Comparison of ENCODE assay signal across 13 cellular contexts in genomic region chr6:152993431-152993830, GRCh38. TPM values are rescaled to one million over a fixed set of nuclear protein-coding genes. Genes with fewer than 3 reads are reported as not detected.
DNase-seq lines count a peak whose midpoint lies in the region; ATAC-seq and TF ChIP-seq lines count a peak whose summit lies in the region.
"Had no signal": no experiment of that assay in that cellular context is flagged by ENCODE, and none has a peak within 500 bp of the region (broad histone marks: within the 10 kb centered on the region; RNA-seq: fewer than 3 reads in every experiment).

No MANE protein-coding gene starts in this region.

- no peak for DNase-seq in activated naive CD4-positive, alpha-beta T cell treated with anti-CD3 and anti-CD28 coated beads for 36 hours
- DNase-seq in activated naive CD4-positive, alpha-beta T cell (lab: John Stamatoyannopoulos, UW), result no peak
- DNase-seq in astrocyte of the cerebellum (ENCODE audit: low read depth) (no peak), osteoblast (ENCODE audit: insufficient read length, low spot score, missing footprints) (no peak), NCI-H2029 treated with DMSO at 0.1 percent for 48 hours (lab: John Stamatoyannopoulos, UW) (no peak), adrenal gland (no peak)
- DNase-seq: activated gamma-delta T cell, Caco-2, NCI-H446 treated with DMSO at 0.1 percent for 48 hours, ovary had no signal

- H3K36me3 Mint-ChIP-seq in activated naive CD4-positive, alpha-beta T cell treated with anti-CD3 and anti-CD28 coated beads for 36 hours (ENCODE audit: low read depth), result peaks cover 36% of the 10 kb centered on the region

- no peaks in the 10 kb centered on the region for H3K9me3 Mint-ChIP-seq in activated naive CD4-positive, alpha-beta T cell treated with anti-CD3 and anti-CD28 coated beads for 36 hours

- H3K27ac ChIP-seq in osteoblast (ENCODE audit: low read depth, low read length) (no peak overlapping the region), adrenal gland (no peak overlapping the region)
- H3K27ac ChIP-seq: ovary, tibial nerve had no signal

- ATAC-seq in HG03354 (IDR thresholded peaks at IDR 0.05; ENCODE audit: poor library complexity, severe bottlenecking, unreplicated experiment) (peak; percentile 40), GM18502 (IDR thresholded peaks at IDR 0.05; ENCODE audit: poor library complexity, unreplicated experiment) (no peak)

- H3K4me3 Mint-ChIP-seq in activated naive CD4-positive, alpha-beta T cell treated with anti-CD3 and anti-CD28 coated beads for 36 hours, result no peak overlapping the region

- H3K27me3 Mint-ChIP-seq in activated naive CD4-positive, alpha-beta T cell treated with anti-CD3 and anti-CD28 coated beads for 36 hours (ENCODE audit: low read depth), result no peaks in the 10 kb centered on the region

- TF ChIP-seq CTCF in astrocyte of the cerebellum (IDR thresholded peaks at IDR 0.05; ENCODE audit: low read depth, low read length, missing control alignments) (peak; percentile 18), osteoblast (IDR thresholded peaks at IDR 0.05; ENCODE audit: extremely low read depth, low read depth, low read length) (peak; percentile 21), adrenal gland (IDR thresholded peaks at IDR 0.05) (no peak)

- H3K4me3 ChIP-seq in astrocyte of the cerebellum (ENCODE audit: low read depth, low read length) (no peak overlapping the region), osteoblast (ENCODE audit: insufficient read depth, low read length) (no peak overlapping the region), adrenal gland (no peak overlapping the region)
- H3K4me3 ChIP-seq: ovary, tibial nerve had no signal

- H3K27ac Mint-ChIP-seq in activated naive CD4-positive, alpha-beta T cell treated with anti-CD3 and anti-CD28 coated beads for 36 hours, result peak overlapping the region; percentile 89

- no peaks in the 10 kb centered on the region for H3K9me3 ChIP-seq in osteoblast (ENCODE audit: low read depth, low read length)
- no peaks in the 10 kb centered on the region for H3K9me3 ChIP-seq in adrenal gland (replicated peaks in 1 of 3)
- H3K9me3 ChIP-seq: Caco-2, ovary, tibial nerve had no signal

- CTCF ChIA-PET in activated naive CD4-positive, alpha-beta T cell treated with anti-CD3 and anti-CD28 coated beads for 36 hours (lab: Charles Lee), result no interaction called here

- H3K79me2 ChIP-seq in osteoblast (ENCODE audit: insufficient read depth, low read length), result peaks cover 75% of the 10 kb centered on the region

- H3K4me1 ChIP-seq in osteoblast (ENCODE audit: insufficient read depth, low read length) (no peaks in the 10 kb centered on the region), adrenal gland (replicated peaks in 1 of 2) (peaks cover 0 to under 1% of the 10 kb centered on the region in 2 donors)
- H3K4me1 ChIP-seq: Caco-2 had no signal

- H4K20me1 ChIP-seq in osteoblast (ENCODE audit: insufficient read depth, low read length), result no peaks in the 10 kb centered on the region

- peaks cover 41% of the 10 kb centered on the region for H3K4me1 Mint-ChIP-seq in activated naive CD4-positive, alpha-beta T cell treated with anti-CD3 and anti-CD28 coated beads for 36 hours (ENCODE audit: low read depth)

- H3K27me3 ChIP-seq in osteoblast (ENCODE audit: insufficient read depth, low read length) (no peaks in the 10 kb centered on the region), adrenal gland (no peaks in the 10 kb centered on the region)
- H3K27me3 ChIP-seq: ovary, tibial nerve had no signal

- intact Hi-C loops in activated naive CD4-positive, alpha-beta T cell treated with anti-CD3 and anti-CD28 coated beads for 36 hours (cut with micrococcal nuclease), result no loop called here
- intact Hi-C loops in adrenal gland (cut with DNase I), result no loop called here

- in situ Hi-C loops in astrocyte of the cerebellum (cut with HindIII; ENCODE audit: low sequenced_read_pairs), result no loop called here

- no peak for TF ChIP-seq POLR2A in adrenal gland (IDR thresholded peaks at IDR 0.05)

- H3K36me3 ChIP-seq in osteoblast (ENCODE audit: insufficient read depth, low read length) (peaks cover 32% of the 10 kb centered on the region), adrenal gland (replicated peaks in 1 of 2) (peaks cover 0 to 36% of the 10 kb centered on the region in 2 donors)
- H3K36me3 ChIP-seq: ovary had no signal

- H3K4me2 ChIP-seq in osteoblast (ENCODE audit: insufficient read depth, low read length), result no peak overlapping the region

- no peak overlapping the region for H2AFZ ChIP-seq in osteoblast (ENCODE audit: low read length)

RNA-seq across cellular contexts. Expression of gene MTRF1L, which starts 9.1 kb away (rescaled TPM):
- total RNA-seq in activated naive CD4-positive, alpha-beta T cell treated with anti-CD3 and anti-CD28 coated beads for 36 hours, result 10 to 100 TPM; 11.6 to 12.0 TPM
- total RNA-seq in osteoblast, result 17.4 and 18.8 TPM in 2 replicates
- total RNA-seq in adrenal gland, result 10 to 100 TPM in 7 of 8 donors, 1 to 10 TPM in 1; 9.8 to 27.3 (median 18.0) TPM
- 10 to 100 TPM in 1 of 3 donors, 1 to 10 TPM in 2; 9.0 to 33.7 (median 9.5) TPM for polyA plus RNA-seq in adrenal gland

RNA-seq across cellular contexts. Expression of gene FBXO5, which starts 10.6 kb away (rescaled TPM):
- 10 to 100 TPM; 61.4 to 62.3 TPM for total RNA-seq in activated naive CD4-positive, alpha-beta T cell treated with anti-CD3 and anti-CD28 coated beads for 36 hours
- total RNA-seq in osteoblast, result 6.5 and 8.5 TPM in 2 replicates
- total RNA-seq in adrenal gland, result 10 to 100 TPM in 1 of 8 donors, 1 to 10 TPM in 7; 1.9 to 19.2 (median 4.3) TPM
- 1 to 10 TPM; 1.2 to 5.3 (median 1.4) TPM for polyA plus RNA-seq in adrenal gland

Comparison
In these comparisons a context has a peak if more than half of its experiments do, and no peak if none do; other contexts are left out.
1. CTCF ChIP-seq: peak in astrocyte of the cerebellum (single experiment) and osteoblast (single experiment); none in adrenal gland (0 of 6).